In genomic region chr1:164565356-164565755, GRCh38 we compare ENCODE assay signal across 12 cellular contexts. TPM values are rescaled to one million over a fixed set of nuclear protein-coding genes. Genes with fewer than 3 reads are reported as not detected.
DNase-seq lines count a peak whose midpoint lies in the region; ATAC-seq, FAIRE-seq and TF ChIP-seq lines count a peak whose summit lies in the region.
"Had no signal": no experiment of that assay in that cellular context is flagged by ENCODE, and none has a peak within 500 bp of the region (broad histone marks: within the 10 kb centered on the region; RNA-seq: fewer than 3 reads in every experiment).

No MANE protein-coding gene starts in this region.

- H3K9me2 ChIP-seq in MM.1S (replicated peaks; ENCODE audit: insufficient read depth, low read length) = no peaks in the 10 kb centered on the region

- H2AFZ ChIP-seq in MM.1S (ENCODE audit: low read length) = no peak overlapping the region

- no peak for FAIRE-seq in RCC 7860 (lab: Jason Lieb, UNC)

- peaks cover 0 to 8% (median 0%) of the 10 kb centered on the region in 9 donors for H3K36me3 ChIP-seq in heart right ventricle
- no peaks in the 10 kb centered on the region for H3K36me3 ChIP-seq in ovary
- H3K36me3 ChIP-seq in MM.1S (replicated peaks; ENCODE audit: insufficient read depth, low read length) = no peaks in the 10 kb centered on the region

- H3K79me2 ChIP-seq in MM.1S (ENCODE audit: low read length) = peaks cover 20% of the 10 kb centered on the region

- peaks cover 0 to 7% (median 0%) of the 10 kb centered on the region in 7 donors for H3K27me3 ChIP-seq in heart right ventricle
- no peaks in the 10 kb centered on the region for H3K27me3 ChIP-seq in ovary
- no peaks in the 10 kb centered on the region for H3K27me3 ChIP-seq in MM.1S (replicated peaks; ENCODE audit: insufficient read depth, low read length)

- ATAC-seq in heart right ventricle = no peak
- no peak for ATAC-seq in Right ventricle myocardium superior (ENCODE audit: poor library complexity)
- ATAC-seq: stimulated activated naive B cell treated with anti-CD40 and anti-IgM and Interleukin-4, amounts not matched to agents 10 μg/mL and 1 μg/mL and 100 μg/mL, for 72 hours had no signal

- TF ChIP-seq CTCF in heart right ventricle (IDR thresholded peaks at IDR 0.05) (no peak), fibroblast of villous mesenchyme (IDR thresholded peaks at IDR 0.05; ENCODE audit: insufficient read depth, low read depth, low read length) (no peak), ovary (IDR thresholded peaks at IDR 0.05) (no peak), MM.1S (IDR thresholded peaks at IDR 0.05; ENCODE audit: low read length) (no peak)

- TF ChIP-seq EP300 in ovary (IDR thresholded peaks at IDR 0.05) = no peak

- H3K4me1 ChIP-seq in heart right ventricle = peaks cover 2 to 59% (median 24%) of the 10 kb centered on the region in 9 donors
- peaks cover 8% of the 10 kb centered on the region for H3K4me1 ChIP-seq in ovary (ENCODE audit: insufficient read depth)
- peaks cover 5% of the 10 kb centered on the region; the same call in 1 of the 2 replicates for H3K4me1 ChIP-seq in MM.1S (ENCODE audit: low read length)

- DNase-seq in heart right ventricle (no peak), Right ventricle myocardium superior (no peak), fibroblast of villous mesenchyme (ENCODE audit: low read depth) (no peak), ovary (no peak), MM.1S (no peak), iPS-NIHi7 (ENCODE audit: extremely low spot score) (no peak), RCC 7860 (ENCODE audit: low spot score) (no peak), NCI-H2029 treated with DMSO at 0.1 percent for 48 hours (lab: John Stamatoyannopoulos, UW) (no peak)
- DNase-seq: ACHN; nucleus accumbens; stimulated activated naive B cell treated with anti-CD40 and anti-IgM and Interleukin-4, amounts not matched to agents 10 μg/mL and 1 μg/mL and 100 μg/mL, for 72 hours; T1000 had no signal

- H3K27ac ChIP-seq in heart right ventricle (peak overlapping the region in 6 of 10 donors; percentile 46 to 91 (median 72)), ovary (peak overlapping the region in 1 of 2 donors; percentile 21), MM.1S (ENCODE audit: low read length) (no peak overlapping the region)

- WGBS in heart right ventricle, 2 donors = 19 to 33% methylated on average over 2 of the region's 2 CpGs
- 18 to 35% (median 32%) methylated on average over 2 of the region's 2 CpGs for WGBS in ovary, 3 donors

- H3K9ac ChIP-seq in MM.1S (ENCODE audit: low read length) = no peak overlapping the region

- H3K4me3 ChIP-seq in heart right ventricle = peak overlapping the region in 6 of 10 donors; percentile 71 to 78 (median 74)
- H3K4me3 ChIP-seq in fibroblast of villous mesenchyme (ENCODE audit: low read depth, low read length) = peak overlapping the region; percentile 14
- H3K4me3 ChIP-seq in ovary = peak overlapping the region; percentile 71
- H3K4me3 ChIP-seq in MM.1S (ENCODE audit: low read length) = no peak overlapping the region

- no peaks in the 10 kb centered on the region for H3F3A ChIP-seq in MM.1S (ENCODE audit: insufficient read depth, low read length)

- no peak for TF ChIP-seq POLR2A in ovary (IDR thresholded peaks at IDR 0.05)

- no peaks in the 10 kb centered on the region for H4K20me1 ChIP-seq in MM.1S (ENCODE audit: insufficient read depth, low read length)

- intact Hi-C loops in heart right ventricle (cut with DNase I) = loop anchor here in 5 of 10 donors (5.0 to 10.0 kb wide), 4 partner anchors 47 to 219 kb away; no protein-coding TSS in a partner anchor
- intact Hi-C loops in Right ventricle myocardium superior (cut with DNase I) = loop anchor here (10.0 kb wide), 1 partner anchor 49 kb away; no protein-coding TSS in a partner anchor
- intact Hi-C loops in ovary (cut with DNase I) = loop anchor here in 2 of 4 donors (10.0 kb wide), 2 partner anchors 219 to 229 kb away; no protein-coding TSS in a partner anchor

- no peaks in the 10 kb centered on the region for H3K9me3 ChIP-seq in heart right ventricle
- H3K9me3 ChIP-seq in ovary = no peaks in the 10 kb centered on the region
- no peaks in the 10 kb centered on the region for H3K9me3 ChIP-seq in MM.1S (replicated peaks; ENCODE audit: insufficient read depth, low read length)

- H3K4me2 ChIP-seq in MM.1S (ENCODE audit: low read depth, low read length) = no peak overlapping the region

RNA-seq across cellular contexts. Expression of gene PBX1, which starts 6.4 kb away (rescaled TPM):
- total RNA-seq in heart right ventricle = 10 to 100 TPM; 53.3 to 91.8 (median 64.4) TPM
- 10 to 100 TPM; 13.3 to 17.6 TPM for polyA plus RNA-seq in heart right ventricle
- 69.1 TPM for total RNA-seq in Right ventricle myocardium superior
- total RNA-seq in fibroblast of villous mesenchyme = 62.8 and 67.4 TPM in 2 replicates
- total RNA-seq in ovary = 100 to 1,000 TPM in 5 of 7 donors, 10 to 100 TPM in 2; 73.2 to 220 (median 144) TPM
- polyA plus RNA-seq in ovary = 100 to 1,000 TPM in 1 of 2 donors, 10 to 100 TPM in 1; 43.7 to 142 TPM
